ENCODE assay signal across 9 cellular contexts in genomic region chr19:2057484-2058469, GRCh38. TPM values are rescaled to one million over a fixed set of nuclear protein-coding genes. Genes with fewer than 3 reads are reported as not detected.
DNase-seq lines count a peak whose midpoint lies in the region; ATAC-seq lines count a peak whose summit lies in the region.
"Had no signal": no experiment of that assay in that cellular context is flagged by ENCODE, and none has a peak within 500 bp of the region (broad histone marks: within the 10 kb centered on the region; RNA-seq: fewer than 3 reads in every experiment).

No MANE protein-coding gene starts in this region.

- H3K27me3 Mint-ChIP-seq in stimulated activated naive CD8-positive, alpha-beta T cell treated with anti-CD3 and anti-CD28 coated beads, Interleukin-15, amount 100 ng/mL, for 72 hours = no peaks in the 10 kb centered on the region
- no peaks in the 10 kb centered on the region for H3K27me3 Mint-ChIP-seq in natural killer cell treated with Interleukin-12 subunit alpha and Interleukin-12 subunit beta and Interleukin-15 and Interleukin-18, amount 100 ng/mL, for 72 hours

- no peaks in the 10 kb centered on the region for H3K9me3 Mint-ChIP-seq in stimulated activated naive CD8-positive, alpha-beta T cell treated with anti-CD3 and anti-CD28 coated beads, Interleukin-15, amount 100 ng/mL, for 72 hours
- H3K9me3 Mint-ChIP-seq in natural killer cell treated with Interleukin-12 subunit alpha and Interleukin-12 subunit beta and Interleukin-15 and Interleukin-18, amount 100 ng/mL, for 72 hours = no peaks in the 10 kb centered on the region

- H3K36me3 Mint-ChIP-seq in natural killer cell treated with Interleukin-12 subunit alpha and Interleukin-12 subunit beta and Interleukin-15 and Interleukin-18, amount 100 ng/mL, for 72 hours = no peaks in the 10 kb centered on the region

- peaks cover 89% of the 10 kb centered on the region for H3K4me1 Mint-ChIP-seq in stimulated activated naive CD8-positive, alpha-beta T cell treated with anti-CD3 and anti-CD28 coated beads, Interleukin-15, amount 100 ng/mL, for 72 hours
- peaks cover 14 to 33% of the 10 kb centered on the region in 2 donors for H3K4me1 Mint-ChIP-seq in natural killer cell treated with Interleukin-12 subunit alpha and Interleukin-12 subunit beta and Interleukin-15 and Interleukin-18, amount 100 ng/mL, for 72 hours (ENCODE audit: low read depth in 2 of 2)

- H3K27ac Mint-ChIP-seq in stimulated activated naive CD8-positive, alpha-beta T cell treated with anti-CD3 and anti-CD28 coated beads, Interleukin-15, amount 100 ng/mL, for 72 hours = peak overlapping the region; percentile 52 to 97
- peak overlapping the region; percentile 70 to 82 for H3K27ac Mint-ChIP-seq in natural killer cell treated with Interleukin-12 subunit alpha and Interleukin-12 subunit beta and Interleukin-15 and Interleukin-18, amount 100 ng/mL, for 72 hours

- no peak for ATAC-seq in stimulated activated naive CD8-positive, alpha-beta T cell treated with anti-CD3 and anti-CD28 coated beads, Interleukin-15, amount 100 ng/mL, for 72 hours
- no peak for ATAC-seq in stimulated activated naive CD8-positive, alpha-beta T cell treated with anti-CD3 and anti-CD28 coated beads, Interleukin-15, Interleukin-2, amounts not matched to agents 100 U/mL and 50 U/mL, for 24 hours
- no peak for ATAC-seq in natural killer cell treated with Interleukin-12 subunit alpha and Interleukin-12 subunit beta and Interleukin-15 and Interleukin-18, amount 100 ng/mL, for 72 hours
- ATAC-seq in GM21390 (IDR thresholded peaks at IDR 0.05; ENCODE audit: unreplicated experiment) (no peak), left lobe of liver (no peak), HG02870 (IDR thresholded peaks at IDR 0.05; ENCODE audit: unreplicated experiment) (no peak)

- H3K27ac ChIP-seq in caudate nucleus (ENCODE audit: low read depth, low read length) = peak overlapping the region; percentile 99
- H3K27ac ChIP-seq: brain microvascular endothelial cell had no signal

- DNase-seq in stimulated activated naive CD8-positive, alpha-beta T cell treated with anti-CD3 and anti-CD28 coated beads, Interleukin-15, amount 100 ng/mL, for 72 hours = no peak
- DNase-seq in stimulated activated naive CD8-positive, alpha-beta T cell treated with anti-CD3 and anti-CD28 coated beads, Interleukin-15, Interleukin-2, amounts not matched to agents 100 U/mL and 50 U/mL, for 24 hours = no peak
- DNase-seq in caudate nucleus (lab: John Stamatoyannopoulos, UW) (no peak), GDM1 (lab: John Stamatoyannopoulos, UW) (no peak), left lobe of liver (ENCODE audit: low spot score) (no peak)
- DNase-seq in natural killer cell treated with Interleukin-12 subunit alpha and Interleukin-12 subunit beta and Interleukin-15 and Interleukin-18, amount 100 ng/mL, for 72 hours (ENCODE audit: low spot score) = no peak
- DNase-seq: brain microvascular endothelial cell had no signal

- peak overlapping the region; percentile 71 to 85 for H3K4me3 Mint-ChIP-seq in stimulated activated naive CD8-positive, alpha-beta T cell treated with anti-CD3 and anti-CD28 coated beads, Interleukin-15, amount 100 ng/mL, for 72 hours
- no peak overlapping the region for H3K4me3 Mint-ChIP-seq in natural killer cell treated with Interleukin-12 subunit alpha and Interleukin-12 subunit beta and Interleukin-15 and Interleukin-18, amount 100 ng/mL, for 72 hours

RNA-seq across cellular contexts. Expression of gene MKNK2, which starts 6.7 kb away (rescaled TPM):
- 100 to 1,000 TPM; 303 to 308 TPM for total RNA-seq in natural killer cell treated with Interleukin-12 subunit alpha and Interleukin-12 subunit beta and Interleukin-15 and Interleukin-18, amount 100 ng/mL, for 72 hours
- 149 TPM for total RNA-seq in left lobe of liver

RNA-seq across cellular contexts. Expression of gene MOB3A, which starts 38.3 kb away (rescaled TPM):
- 100 to 1,000 TPM; 180 to 212 TPM for total RNA-seq in natural killer cell treated with Interleukin-12 subunit alpha and Interleukin-12 subunit beta and Interleukin-15 and Interleukin-18, amount 100 ng/mL, for 72 hours
- total RNA-seq in left lobe of liver = 11.2 TPM

RNA-seq across cellular contexts. Expression of gene IZUMO4, which starts 38.9 kb away (rescaled TPM):
- 1 to 10 TPM; 5.7 to 5.9 TPM for total RNA-seq in natural killer cell treated with Interleukin-12 subunit alpha and Interleukin-12 subunit beta and Interleukin-15 and Interleukin-18, amount 100 ng/mL, for 72 hours
- 5.2 TPM for total RNA-seq in left lobe of liver

RNA-seq across cellular contexts. Expression of gene BTBD2, which starts 42.3 kb away (rescaled TPM):
- total RNA-seq in natural killer cell treated with Interleukin-12 subunit alpha and Interleukin-12 subunit beta and Interleukin-15 and Interleukin-18, amount 100 ng/mL, for 72 hours = 10 to 100 TPM; 19.9 to 23.0 TPM
- 25.9 TPM for total RNA-seq in left lobe of liver

Comparison
In these comparisons a context has a peak if more than half of its experiments do, and no peak if none do; other contexts are left out.
1. RNA of gene MOB3A, which starts 38.3 kb away (total RNA-seq): 180 to 212 TPM in natural killer cell treated with Interleukin-12 subunit alpha and Interleukin-12 subunit beta and Interleukin-15 and Interleukin-18, amount 100 ng/mL, for 72 hours; 11.2 TPM in left lobe of liver (single experiment); every median in the first group is over 10 times any median in the second.